In genomic region chr2:240479561-240479960, GRCh38 we compare ENCODE assay signal across 16 cellular contexts. TPM values are rescaled to one million over a fixed set of nuclear protein-coding genes. Genes with fewer than 3 reads are reported as not detected.
DNase-seq lines count a peak whose midpoint lies in the region; ATAC-seq and TF ChIP-seq lines count a peak whose summit lies in the region.
"Had no signal": no experiment of that assay in that cellular context is flagged by ENCODE, and none has a peak within 500 bp of the region (broad histone marks: within the 10 kb centered on the region; RNA-seq: fewer than 3 reads in every experiment).

No MANE protein-coding gene starts in this region.

- no peaks in the 10 kb centered on the region for H3K4me1 Mint-ChIP-seq in activated naive CD4-positive, alpha-beta T cell treated with anti-CD3 and anti-CD28 coated beads for 36 hours (ENCODE audit: low read depth)
- H3K4me1 Mint-ChIP-seq in Caco-2 (ENCODE audit: low read depth, unreplicated experiment) = no peaks in the 10 kb centered on the region

- peaks cover 12% of the 10 kb centered on the region for H3K36me3 Mint-ChIP-seq in activated naive CD4-positive, alpha-beta T cell treated with anti-CD3 and anti-CD28 coated beads for 36 hours (ENCODE audit: low read depth)
- H3K36me3 Mint-ChIP-seq in Caco-2 (ENCODE audit: insufficient read depth, unreplicated experiment) = peaks cover 6% of the 10 kb centered on the region

- BruUV-seq in Caco-2 (replicated peaks; lab: Mats Ljungman, UMichigan) = no TSS peak

- no peak overlapping the region for H3K27ac Mint-ChIP-seq in activated naive CD4-positive, alpha-beta T cell treated with anti-CD3 and anti-CD28 coated beads for 36 hours
- no peak overlapping the region for H3K27ac Mint-ChIP-seq in Caco-2 (ENCODE audit: unreplicated experiment)

- H3K27me3 ChIP-seq in H7 (ENCODE audit: control insufficient read depth, insufficient read depth, low read length) = no peaks in the 10 kb centered on the region
- H3K27me3 ChIP-seq in Caco-2 (replicated peaks; ENCODE audit: control insufficient read depth, insufficient read depth, low read length) = no peaks in the 10 kb centered on the region
- H3K27me3 ChIP-seq: BLaER1 treated with 17β-estradiol and CSF1 and Interleukin-3, amounts not matched to agents 10 nM and 100 nM; SJCRH30 had no signal

- no peaks in the 10 kb centered on the region for H3K4me1 ChIP-seq in Caco-2
- H3K4me1 ChIP-seq: SJCRH30 had no signal

- H3K9me3 Mint-ChIP-seq in activated naive CD4-positive, alpha-beta T cell treated with anti-CD3 and anti-CD28 coated beads for 36 hours = peaks cover 10% of the 10 kb centered on the region
- H3K9me3 Mint-ChIP-seq in Caco-2 (ENCODE audit: unreplicated experiment) = no peaks in the 10 kb centered on the region

- no peaks in the 10 kb centered on the region for H3K9me3 ChIP-seq in Caco-2
- H3K9me3 ChIP-seq: SJCRH30 had no signal

- H3K36me3 ChIP-seq in H7 (replicated peaks; ENCODE audit: control insufficient read depth, insufficient read depth, low read length) (no peaks in the 10 kb centered on the region), Caco-2 (ENCODE audit: control insufficient read depth, insufficient read depth, low read length) (no peaks in the 10 kb centered on the region)
- H3K36me3 ChIP-seq: SJCRH30 had no signal

- H3K4me3 ChIP-seq in H7 (ENCODE audit: insufficient read depth, low read depth, low read length) = no peak overlapping the region
- H3K4me3 ChIP-seq in Caco-2 (ENCODE audit: low read depth, low read length) = no peak overlapping the region
- H3K4me3 ChIP-seq: PC-9, SJCRH30 had no signal

- CTCF ChIA-PET in activated naive CD4-positive, alpha-beta T cell treated with anti-CD3 and anti-CD28 coated beads for 36 hours (lab: Charles Lee) = interaction anchor here (0.6 kb wide), 1 partner anchor 8 kb away, joined by 3 read pairs; no protein-coding TSS in a partner anchor
- CTCF ChIA-PET in Caco-2 (lab: Charles Lee) = no interaction called here

- peak; percentile 0 for DNase-seq in activated naive CD4-positive, alpha-beta T cell treated with Interleukin-2 at 50 U/mL for 16 hours
- no peak for DNase-seq in activated naive CD4-positive, alpha-beta T cell treated with anti-CD3 and anti-CD28 coated beads for 36 hours
- DNase-seq in H7 (peak; percentile 23), iPS-NIHi11 (ENCODE audit: low spot score) (peak; percentile 2), sciatic nerve (ENCODE audit: low spot score) (peak; percentile 41), Caco-2 (no peak), NAMALWA (ENCODE audit: low spot score) (no peak)
- DNase-seq: HCEC 1CT, KG1, NCI-H146, NCI-H2081, NCI-H510A treated with DMSO at 0.1 percent for 48 hours, PC-9 had no signal

- TF ChIP-seq CTCF in Caco-2 (IDR thresholded peaks at IDR 0.05; ENCODE audit: insufficient read depth in 1 of 2, low read depth in 1 of 2, low read length in 1 of 2, severe bottlenecking in 1 of 2, unreplicated experiment in 1 of 2) = no peak

- ATAC-seq in sciatic nerve (no peak), HG02973 (IDR thresholded peaks at IDR 0.05; ENCODE audit: unreplicated experiment) (no peak)

- H3K27me3 Mint-ChIP-seq in activated naive CD4-positive, alpha-beta T cell treated with anti-CD3 and anti-CD28 coated beads for 36 hours (ENCODE audit: low read depth) = no peaks in the 10 kb centered on the region
- H3K27me3 Mint-ChIP-seq in Caco-2 (ENCODE audit: insufficient read depth, unreplicated experiment) = no peaks in the 10 kb centered on the region

- intact Hi-C loops in activated naive CD4-positive, alpha-beta T cell treated with anti-CD3 and anti-CD28 coated beads for 36 hours (cut with micrococcal nuclease) = no loop called here
- intact Hi-C loops in sciatic nerve (cut with DNase I) = no loop called here
- intact Hi-C loops in Caco-2 (cut with micrococcal nuclease; ENCODE audit: unreplicated experiment) = no loop called here

- POLR2A ChIA-PET in Caco-2 (lab: Charles Lee) = no interaction called here

- no peak overlapping the region for H3K4me3 Mint-ChIP-seq in activated naive CD4-positive, alpha-beta T cell treated with anti-CD3 and anti-CD28 coated beads for 36 hours
- no peak overlapping the region for H3K4me3 Mint-ChIP-seq in Caco-2 (ENCODE audit: unreplicated experiment)

RNA-seq across cellular contexts. Expression of gene GPC1, which starts 44.1 kb away (rescaled TPM):
- total RNA-seq in activated naive CD4-positive, alpha-beta T cell treated with anti-CD3 and anti-CD28 coated beads for 36 hours = 1 to 10 TPM; 1.2 to 1.5 TPM
- 28.4 and 32.0 TPM in 2 replicates for total RNA-seq in H7 (2014; rRNA removed; shearing (Covaris generic))
- total RNA-seq in sciatic nerve = 85.4 TPM
- total RNA-seq in Caco-2 (2022) = 39.9 and 45.2 TPM in 2 replicates

Comparison
In these comparisons a context has a peak if more than half of its experiments do, and no peak if none do; other contexts are left out.
1. DNase-seq: peak in activated naive CD4-positive, alpha-beta T cell treated with Interleukin-2 at 50 U/mL for 16 hours (single experiment), H7 (single experiment), iPS-NIHi11 (single experiment) and sciatic nerve (single experiment); none in activated naive CD4-positive, alpha-beta T cell treated with anti-CD3 and anti-CD28 coated beads for 36 hours (single experiment), Caco-2 (0 of 2) and NAMALWA (single experiment).
2. RNA of gene GPC1, which starts 44.1 kb away (total RNA-seq): 85.4 TPM in sciatic nerve (single experiment), 39.9 to 45.2 TPM in Caco-2 and 28.4 to 32.0 TPM in H7; 1.2 to 1.5 TPM in activated naive CD4-positive, alpha-beta T cell treated with anti-CD3 and anti-CD28 coated beads for 36 hours; every median in the first group is over 10 times any median in the second.